ENCODE assay signal across 13 cellular contexts in genomic region chr17:73901249-73901648, GRCh38.
DNase-seq lines count a peak whose midpoint lies in the region; ATAC-seq and TF ChIP-seq lines count a peak whose summit lies in the region.
"Had no signal": no experiment of that assay in that cellular context is flagged by ENCODE, and none has a peak within 500 bp of the region (broad histone marks: within the 10 kb centered on the region; RNA-seq: fewer than 3 reads in every experiment).

No MANE protein-coding gene starts in this region.

- H3K4me3 Mint-ChIP-seq in activated T-cell treated with anti-CD3 and anti-CD28 coated beads, Interleukin-2, amount 50 U/mL, for 4 hours = peak overlapping the region; percentile 76
- peak overlapping the region; percentile 88 for H3K4me3 Mint-ChIP-seq in activated B cell treated with CpG ODN at 0.5 μM for 24 hours
- peak overlapping the region; percentile 82 to 94 for H3K4me3 Mint-ChIP-seq in stimulated activated naive B cell treated with anti-CD40 and anti-IgM and Interleukin-4, amounts not matched to agents 10 μg/mL and 1 μg/mL and 100 μg/mL, for 72 hours

- no peak overlapping the region for H3K27ac Mint-ChIP-seq in activated B cell treated with CpG ODN at 0.5 μM for 24 hours
- no peak overlapping the region for H3K27ac Mint-ChIP-seq in stimulated activated naive B cell treated with anti-CD40 and anti-IgM and Interleukin-4, amounts not matched to agents 10 μg/mL and 1 μg/mL and 100 μg/mL, for 72 hours

- H3K4me3 ChIP-seq in left lung = peak overlapping the region; percentile 15 to 34

- CTCF ChIA-PET in activated B cell treated with CpG ODN at 0.5 μM for 24 hours (lab: Charles Lee) = no interaction called here

- H3K36me3 Mint-ChIP-seq in activated T-cell treated with anti-CD3 and anti-CD28 coated beads, Interleukin-2, amount 50 U/mL, for 4 hours (ENCODE audit: insufficient read depth) = no peaks in the 10 kb centered on the region
- no peaks in the 10 kb centered on the region for H3K36me3 Mint-ChIP-seq in activated B cell treated with CpG ODN at 0.5 μM for 24 hours (ENCODE audit: low read depth)
- H3K36me3 Mint-ChIP-seq in stimulated activated naive B cell treated with anti-CD40 and anti-IgM and Interleukin-4, amounts not matched to agents 10 μg/mL and 1 μg/mL and 100 μg/mL, for 72 hours = no peaks in the 10 kb centered on the region

- no peaks in the 10 kb centered on the region for H3K9me3 ChIP-seq in left lung
- H3K9me3 ChIP-seq: body of pancreas had no signal

- DNase-seq in activated T-cell treated with anti-CD3 and anti-CD28 coated beads, Interleukin-2, amount 50 U/mL, for 4 hours = no peak
- DNase-seq in activated T-cell treated with anti-CD3 and anti-CD28 coated beads, Interleukin-2, amount 50 U/mL, for 1 hour = no peak
- DNase-seq in activated B cell treated with CpG ODN at 0.5 μM for 24 hours (no peak), left lung (no peak), NCI-H1417 treated with DMSO at 0.1 percent for 48 hours (lab: John Stamatoyannopoulos, UW) (no peak), amygdala (lab: John Stamatoyannopoulos, UW) (no peak)
- no peak for DNase-seq in stimulated activated naive B cell treated with anti-CD40 and anti-IgM and Interleukin-4, amounts not matched to agents 10 μg/mL and 1 μg/mL and 100 μg/mL, for 72 hours
- DNase-seq: activated CD4-positive, CD25-positive, alpha-beta regulatory T cell; foreskin keratinocyte; kidney; OCI-M1 had no signal

- no peaks in the 10 kb centered on the region for H3K36me3 ChIP-seq in left lung

- peaks cover 43% of the 10 kb centered on the region for H3K27me3 Mint-ChIP-seq in activated T-cell treated with anti-CD3 and anti-CD28 coated beads, Interleukin-2, amount 50 U/mL, for 4 hours (ENCODE audit: low read depth)
- H3K27me3 Mint-ChIP-seq in activated B cell treated with CpG ODN at 0.5 μM for 24 hours = peaks cover 53% of the 10 kb centered on the region
- H3K27me3 Mint-ChIP-seq in stimulated activated naive B cell treated with anti-CD40 and anti-IgM and Interleukin-4, amounts not matched to agents 10 μg/mL and 1 μg/mL and 100 μg/mL, for 72 hours = peaks cover 54 to 68% of the 10 kb centered on the region in 2 donors

- TF ChIP-seq CTCF in activated B cell treated with CpG ODN at 0.5 μM for 24 hours (IDR thresholded peaks at IDR 0.05) = no peak
- TF ChIP-seq CTCF in left lung (IDR thresholded peaks at IDR 0.05) = no peak

- no peak for ATAC-seq in activated T-cell treated with anti-CD3 and anti-CD28 coated beads, Interleukin-2, amount 50 U/mL, for 4 hours
- ATAC-seq in activated B cell treated with CpG ODN at 0.5 μM for 24 hours (ENCODE audit: low read depth) (no peak), left lung (no peak), GM18867 (IDR thresholded peaks at IDR 0.05; ENCODE audit: unreplicated experiment) (no peak)
- ATAC-seq in stimulated activated naive B cell treated with anti-CD40 and anti-IgM and Interleukin-4, amounts not matched to agents 10 μg/mL and 1 μg/mL and 100 μg/mL, for 72 hours (replicated peaks) = no peak

- peaks cover 9% of the 10 kb centered on the region for H3K4me1 Mint-ChIP-seq in activated T-cell treated with anti-CD3 and anti-CD28 coated beads, Interleukin-2, amount 50 U/mL, for 4 hours (ENCODE audit: low read depth)
- peaks cover 11% of the 10 kb centered on the region for H3K4me1 Mint-ChIP-seq in activated B cell treated with CpG ODN at 0.5 μM for 24 hours
- peaks cover 11 to 22% of the 10 kb centered on the region in 2 donors for H3K4me1 Mint-ChIP-seq in stimulated activated naive B cell treated with anti-CD40 and anti-IgM and Interleukin-4, amounts not matched to agents 10 μg/mL and 1 μg/mL and 100 μg/mL, for 72 hours

- H3K27ac ChIP-seq in left lung = no peak overlapping the region
- H3K27ac ChIP-seq: body of pancreas, foreskin keratinocyte had no signal

- intact Hi-C loops in activated B cell treated with CpG ODN at 0.5 μM for 24 hours (cut with micrococcal nuclease) (no loop called here), left lung (cut with DNase I) (no loop called here)

- peaks cover 0 to 13% of the 10 kb centered on the region in 2 donors for H3K4me1 ChIP-seq in left lung
- H3K4me1 ChIP-seq: foreskin keratinocyte had no signal

- no peaks in the 10 kb centered on the region for H3K9me3 Mint-ChIP-seq in activated T-cell treated with anti-CD3 and anti-CD28 coated beads, Interleukin-2, amount 50 U/mL, for 4 hours
- H3K9me3 Mint-ChIP-seq in activated B cell treated with CpG ODN at 0.5 μM for 24 hours = no peaks in the 10 kb centered on the region
- H3K9me3 Mint-ChIP-seq in stimulated activated naive B cell treated with anti-CD40 and anti-IgM and Interleukin-4, amounts not matched to agents 10 μg/mL and 1 μg/mL and 100 μg/mL, for 72 hours = peaks cover 0 to 2% of the 10 kb centered on the region in 2 donors

- H3K27me3 ChIP-seq in left lung = peaks cover 5 to 92% of the 10 kb centered on the region in 2 donors

- POLR2A ChIA-PET in activated B cell treated with CpG ODN at 0.5 μM for 24 hours (lab: Charles Lee) = no interaction called here
